7 cellular contexts compared by ENCODE assay signal in the genomic region with DNA sequence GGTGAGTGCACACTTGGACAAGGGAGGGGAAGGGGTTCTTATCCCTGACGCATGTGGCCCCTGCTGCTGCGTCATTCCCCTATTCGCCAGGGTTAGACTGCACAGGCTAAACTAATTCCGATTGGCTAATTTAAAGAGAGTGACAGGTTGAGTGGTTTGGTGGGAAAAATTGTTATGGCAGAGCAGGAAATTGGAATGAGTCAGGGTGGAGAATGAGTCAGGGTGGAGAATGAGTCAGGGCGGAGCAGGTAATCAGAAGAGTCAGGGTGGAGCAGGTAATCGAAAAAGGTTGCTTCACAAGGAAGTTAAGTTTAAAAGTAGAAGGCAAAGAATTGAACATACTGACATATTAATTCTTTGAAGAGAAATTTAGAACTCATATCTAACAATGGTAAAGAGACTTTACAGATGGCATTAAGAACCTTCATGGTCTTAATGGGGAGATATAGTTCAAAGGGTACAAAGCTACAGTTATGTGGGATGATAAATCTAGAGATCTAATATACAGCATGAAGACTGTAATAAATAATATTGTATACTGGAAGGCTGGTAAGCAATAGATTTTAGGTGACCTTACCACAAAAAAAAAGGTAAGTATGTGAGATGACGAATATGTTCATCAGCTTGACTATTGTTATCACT.
DNase-seq lines count a peak whose midpoint lies in the region; ATAC-seq and TF ChIP-seq lines count a peak whose summit lies in the region.
"Not testable (repeated sequence)": the region's sequence is repeated elsewhere in the genome, so short reads cannot be mapped to it uniquely, and the experiment has no call there.

No MANE protein-coding gene starts in this region.

- H3K9ac ChIP-seq in HUES48 (ENCODE audit: low read depth, low read length) = not testable (repeated sequence)

- not testable (repeated sequence) for H3K4me3 ChIP-seq in GM23338; HUES48 (ENCODE audit: low read depth, low read length); choroid plexus epithelial cell (ENCODE audit: low read depth, low read length)

- H3K9me2 ChIP-seq in GM23338 (ENCODE audit: insufficient read depth) = not testable (repeated sequence)

- not testable (repeated sequence) for H3K36me3 ChIP-seq in GM23338 (ENCODE audit: insufficient read depth); HUES48 (ENCODE audit: control insufficient read depth, insufficient read depth, low read length)

- H3K27ac Mint-ChIP-seq in GM23338 = peak overlapping the region; percentile 4; the same call in 1 of the 2 replicates
- not testable (repeated sequence) for H3K27ac Mint-ChIP-seq in activated T-cell treated with anti-CD3 and anti-CD28 coated beads, Interleukin-2, amount 50 U/mL, for 72 hours

- not testable (repeated sequence) for H3K27me3 ChIP-seq in GM23338 (ENCODE audit: insufficient read depth); HUES48 (ENCODE audit: control insufficient read depth, insufficient read depth, low read length)

- not testable (repeated sequence) for H3K9me3 Mint-ChIP-seq in GM23338; activated T-cell treated with anti-CD3 and anti-CD28 coated beads, Interleukin-2, amount 50 U/mL, for 72 hours

- H3K27ac ChIP-seq in GM23338 (ENCODE audit: low read depth) (peak overlapping the region; percentile 70), HUES48 (ENCODE audit: low read depth, low read length) (peak overlapping the region; percentile 92)

- H3K4me1 Mint-ChIP-seq in GM23338 = peaks cover 16% of the 10 kb centered on the region
- H3K4me1 Mint-ChIP-seq in activated T-cell treated with anti-CD3 and anti-CD28 coated beads, Interleukin-2, amount 50 U/mL, for 72 hours (ENCODE audit: low read depth) = not testable (repeated sequence)

- not testable (repeated sequence) for H3K4me3 Mint-ChIP-seq in GM23338; activated T-cell treated with anti-CD3 and anti-CD28 coated beads, Interleukin-2, amount 50 U/mL, for 72 hours

- ATAC-seq in GM23338 = not testable (repeated sequence)
- peak in 1 of 2 donors; percentile 48 for ATAC-seq in activated T-cell treated with anti-CD3 and anti-CD28 coated beads, Interleukin-2, amount 50 U/mL, for 72 hours (replicated peaks in 1 of 2)

- H4K20me1 ChIP-seq in GM23338 (replicated peaks; ENCODE audit: insufficient read depth) = not testable (repeated sequence)

- H3F3A ChIP-seq in GM23338 (replicated peaks; ENCODE audit: low read depth) = not testable (repeated sequence)

- intact Hi-C loops in head of caudate nucleus (cut with DNase I) = not testable (repeated sequence)

- H3K36me3 Mint-ChIP-seq in GM23338 (ENCODE audit: low read depth); activated T-cell treated with anti-CD3 and anti-CD28 coated beads, Interleukin-2, amount 50 U/mL, for 72 hours (ENCODE audit: insufficient read depth in 2 of 2): not testable (repeated sequence)

- not testable (repeated sequence) for DNase-seq in GM23338 (ENCODE audit: low spot score)
- DNase-seq in RPMI7951 (ENCODE audit: low read depth) (peak; percentile 43), choroid plexus epithelial cell (ENCODE audit: low read depth) (peak; percentile 9), head of caudate nucleus (peak in 39 of 42 donors; percentile 2 to 84 (median 38)), renal cortical epithelial cell (ENCODE audit: low read depth) (peak; percentile 59)
- DNase-seq in activated T-cell treated with anti-CD3 and anti-CD28 coated beads, Interleukin-2, amount 50 U/mL, for 72 hours = peak; percentile 5

- peaks cover 17% of the 10 kb centered on the region for H3K4me1 ChIP-seq in GM23338 (ENCODE audit: insufficient read depth)
- H3K4me1 ChIP-seq in HUES48 (ENCODE audit: control insufficient read depth, insufficient read depth, low read length) = peaks cover 15% of the 10 kb centered on the region

- H3K9me3 ChIP-seq in HUES48 (ENCODE audit: control insufficient read depth, insufficient read depth, low read length) = not testable (repeated sequence)

- H2AFZ ChIP-seq in GM23338 = not testable (repeated sequence)

- not testable (repeated sequence) for TF ChIP-seq CTCF in GM23338 (conservative IDR thresholded peaks at IDR 0.05; ENCODE audit: low read depth in 2 of 2); choroid plexus epithelial cell (conservative IDR thresholded peaks at IDR 0.05; ENCODE audit: low read depth, low read length)

- not testable (repeated sequence) for H3K4me2 ChIP-seq in GM23338

- H3K27me3 Mint-ChIP-seq in GM23338 (ENCODE audit: insufficient read depth, low read depth, poor library complexity); activated T-cell treated with anti-CD3 and anti-CD28 coated beads, Interleukin-2, amount 50 U/mL, for 72 hours (ENCODE audit: low read depth): not testable (repeated sequence)

- not testable (repeated sequence) for H3K79me2 ChIP-seq in GM23338 (replicated peaks; ENCODE audit: insufficient read depth)
